In the genomic region with DNA sequence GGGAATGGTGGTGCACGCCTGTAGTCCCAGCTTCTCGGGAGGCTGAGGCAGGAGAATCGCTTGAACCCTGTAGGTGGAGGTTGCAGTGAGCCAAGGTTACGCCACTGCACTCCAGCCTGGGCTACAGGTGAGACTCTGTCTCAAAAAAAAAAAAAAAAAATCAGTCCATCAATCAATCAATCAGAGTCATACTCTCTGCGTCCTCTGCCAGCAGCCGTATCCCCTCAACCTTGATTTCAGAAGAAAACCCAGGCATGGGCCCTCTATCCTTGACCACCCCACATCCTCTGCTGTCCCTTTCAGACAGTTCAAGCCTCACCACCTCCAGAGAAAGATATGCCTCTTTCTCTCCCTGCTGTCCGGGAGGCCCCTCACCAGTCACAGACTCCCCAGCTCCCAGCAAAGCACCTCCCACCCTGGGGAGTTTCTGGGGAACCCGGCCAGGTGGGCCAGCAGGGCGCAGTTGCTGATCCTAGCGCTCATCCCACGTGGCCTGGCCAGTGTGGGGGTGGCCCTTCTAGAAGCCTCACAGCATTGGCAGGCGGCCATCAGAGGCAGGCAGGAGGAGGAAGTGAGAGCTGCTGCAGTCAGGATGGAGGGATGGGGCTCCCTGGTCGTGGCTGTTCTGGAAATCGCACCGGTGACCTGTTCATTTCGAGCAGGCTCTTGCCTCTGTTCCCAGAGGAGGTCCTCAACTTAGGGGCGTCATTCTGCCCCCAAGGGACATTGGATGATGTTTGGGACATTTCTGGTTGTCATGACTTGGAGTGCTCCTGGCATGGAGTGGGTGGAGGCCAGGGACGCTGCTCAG, we compare ENCODE assay signal across 6 cellular contexts. TPM values are rescaled to one million over a fixed set of nuclear protein-coding genes. Genes with fewer than 3 reads are reported as not detected.
DNase-seq lines count a peak whose midpoint lies in the region; ATAC-seq and TF ChIP-seq lines count a peak whose summit lies in the region.

No MANE protein-coding gene starts in this region.

- ATAC-seq in activated CD4-positive, alpha-beta T cell treated with anti-CD3 and anti-CD28 coated beads for 36 hours = peak; percentile 11
- peak; percentile 14 for ATAC-seq in activated B cell treated with CpG ODN at 0.5 μM for 24 hours (ENCODE audit: low read depth)
- peak; percentile 17 for ATAC-seq in left lobe of liver
- ATAC-seq in foreskin keratinocyte = no peak
- ATAC-seq in GM21390 (IDR thresholded peaks at IDR 0.05; ENCODE audit: unreplicated experiment) = no peak

- POLR2A ChIA-PET in activated CD4-positive, alpha-beta T cell treated with anti-CD3 and anti-CD28 coated beads for 36 hours (lab: Charles Lee) = no interaction called here
- POLR2A ChIA-PET in activated B cell treated with CpG ODN at 0.5 μM for 24 hours (lab: Charles Lee) = interaction anchor here (0.6 to 1.4 kb wide), 7 partner anchors 8 to 358 kb away, joined by 3 to 10 read pairs (median 5); a partner anchor contains a TSS

- TF ChIP-seq CTCF in activated B cell treated with CpG ODN at 0.5 μM for 24 hours (IDR thresholded peaks at IDR 0.05) (no peak), foreskin keratinocyte (conservative IDR thresholded peaks at IDR 0.05) (no peak)

- peaks cover 10% of the 10 kb centered on the region for H3K36me3 Mint-ChIP-seq in activated CD4-positive, alpha-beta T cell treated with anti-CD3 and anti-CD28 coated beads for 36 hours (ENCODE audit: low read depth)
- peaks cover 9% of the 10 kb centered on the region for H3K36me3 Mint-ChIP-seq in activated B cell treated with CpG ODN at 0.5 μM for 24 hours (ENCODE audit: low read depth)

- intact Hi-C loops in activated CD4-positive, alpha-beta T cell treated with anti-CD3 and anti-CD28 coated beads for 36 hours (cut with DNase I, micrococcal nuclease) = loop anchor here in 1 of 2 experiments (10.0 kb wide), 1 partner anchor 358 kb away; no protein-coding TSS in a partner anchor
- intact Hi-C loops in activated B cell treated with CpG ODN at 0.5 μM for 24 hours (cut with micrococcal nuclease) = no loop called here

- no peak overlapping the region for H3K4me3 Mint-ChIP-seq in activated CD4-positive, alpha-beta T cell treated with anti-CD3 and anti-CD28 coated beads for 36 hours
- peak overlapping the region; percentile 60 for H3K4me3 Mint-ChIP-seq in activated B cell treated with CpG ODN at 0.5 μM for 24 hours

- no peaks in the 10 kb centered on the region for H3K4me1 ChIP-seq in foreskin keratinocyte

- DNase-seq in activated CD4-positive, alpha-beta T cell treated with anti-CD3 and anti-CD28 coated beads for 36 hours = peak; percentile 73
- DNase-seq in activated CD4-positive, alpha-beta T cell treated with anti-CD3 and anti-CD28 coated beads, Interleukin-2, amount 50 U/mL, for 1 hour = no peak
- peak; percentile 58 for DNase-seq in activated B cell treated with CpG ODN at 0.5 μM for 24 hours
- peak; percentile 84 for DNase-seq in left lobe of liver (ENCODE audit: low spot score)
- no peak for DNase-seq in foreskin keratinocyte

- H3K27me3 Mint-ChIP-seq in activated CD4-positive, alpha-beta T cell treated with anti-CD3 and anti-CD28 coated beads for 36 hours = no peaks in the 10 kb centered on the region
- no peaks in the 10 kb centered on the region for H3K27me3 Mint-ChIP-seq in activated B cell treated with CpG ODN at 0.5 μM for 24 hours

- H3K9me3 Mint-ChIP-seq in activated CD4-positive, alpha-beta T cell treated with anti-CD3 and anti-CD28 coated beads for 36 hours (ENCODE audit: low read depth) = no peaks in the 10 kb centered on the region
- no peaks in the 10 kb centered on the region for H3K9me3 Mint-ChIP-seq in activated B cell treated with CpG ODN at 0.5 μM for 24 hours

- no peak overlapping the region for H3K27ac ChIP-seq in foreskin keratinocyte

- H3K27ac Mint-ChIP-seq in activated CD4-positive, alpha-beta T cell treated with anti-CD3 and anti-CD28 coated beads for 36 hours = peak overlapping the region; percentile 59
- peak overlapping the region; percentile 88 for H3K27ac Mint-ChIP-seq in activated B cell treated with CpG ODN at 0.5 μM for 24 hours

- H3K27me3 ChIP-seq in foreskin keratinocyte = no peaks in the 10 kb centered on the region

- CTCF ChIA-PET in activated CD4-positive, alpha-beta T cell treated with anti-CD3 and anti-CD28 coated beads for 36 hours (lab: Charles Lee) = interaction anchor here (0.7 to 1.0 kb wide), 2 partner anchors 8 to 27 kb away, joined by 3 read pairs; no protein-coding TSS in a partner anchor
- CTCF ChIA-PET in activated B cell treated with CpG ODN at 0.5 μM for 24 hours (lab: Charles Lee) = interaction anchor here (1.2 kb wide), 1 partner anchor 13 kb away, joined by 3 read pairs; no protein-coding TSS in a partner anchor

- peaks cover 17% of the 10 kb centered on the region for H3K4me1 Mint-ChIP-seq in activated CD4-positive, alpha-beta T cell treated with anti-CD3 and anti-CD28 coated beads for 36 hours
- peaks cover 46% of the 10 kb centered on the region for H3K4me1 Mint-ChIP-seq in activated B cell treated with CpG ODN at 0.5 μM for 24 hours

RNA-seq across cellular contexts. Expression of a gene that starts 10.2 kb away (rescaled TPM):
- under 1 TPM; 0.39 to 0.75 TPM for total RNA-seq in activated CD4-positive, alpha-beta T cell treated with anti-CD3 and anti-CD28 coated beads for 36 hours
- 0.31 and 0.54 TPM in 2 replicates for total RNA-seq in activated B cell treated with CpG ODN at 0.5 μM for 24 hours
- total RNA-seq in left lobe of liver = 0.18 TPM
- total RNA-seq in foreskin keratinocyte = 0.17 TPM in 1 of 2 replicates, not detected in the other
- 0.17 and 0.22 TPM in 2 replicates for polyA plus RNA-seq in foreskin keratinocyte

RNA-seq across cellular contexts. Expression of a gene that starts 15.6 kb away (rescaled TPM):
- total RNA-seq in activated CD4-positive, alpha-beta T cell treated with anti-CD3 and anti-CD28 coated beads for 36 hours = not detected
- total RNA-seq in activated B cell treated with CpG ODN at 0.5 μM for 24 hours (0.09 TPM in 1 of 2 replicates, not detected in the other), left lobe of liver (0.28 TPM), foreskin keratinocyte (not detected in 2 replicates)
- not detected in 2 replicates for polyA plus RNA-seq in foreskin keratinocyte

RNA-seq across cellular contexts. Expression of a gene that starts 17.3 kb away (rescaled TPM):
- total RNA-seq in activated CD4-positive, alpha-beta T cell treated with anti-CD3 and anti-CD28 coated beads for 36 hours = 1 to 10 TPM; 1.9 to 2.7 TPM
- total RNA-seq in activated B cell treated with CpG ODN at 0.5 μM for 24 hours (2.8 and 4.8 TPM in 2 replicates), left lobe of liver (0.93 TPM), foreskin keratinocyte (0.39 and 0.78 TPM in 2 replicates)
- 0.17 and 0.64 TPM in 2 replicates for polyA plus RNA-seq in foreskin keratinocyte

RNA-seq across cellular contexts. Expression of a gene that starts 29.8 kb away (rescaled TPM):
- 100 to 1,000 TPM; 146 to 192 TPM for total RNA-seq in activated CD4-positive, alpha-beta T cell treated with anti-CD3 and anti-CD28 coated beads for 36 hours
- total RNA-seq in activated B cell treated with CpG ODN at 0.5 μM for 24 hours (107 and 117 TPM in 2 replicates), left lobe of liver (19.0 TPM), foreskin keratinocyte (33.8 and 34.2 TPM in 2 replicates)
- polyA plus RNA-seq in foreskin keratinocyte = 69.8 and 76.2 TPM in 2 replicates

RNA-seq across cellular contexts. Expression of a gene that starts 30.3 kb away (rescaled TPM):
- total RNA-seq in activated CD4-positive, alpha-beta T cell treated with anti-CD3 and anti-CD28 coated beads for 36 hours = 10 to 100 TPM; 38.4 to 61.8 TPM
- total RNA-seq in activated B cell treated with CpG ODN at 0.5 μM for 24 hours = 74.4 and 74.9 TPM in 2 replicates
- 41.3 TPM for total RNA-seq in left lobe of liver
- 55.8 and 58.3 TPM in 2 replicates for total RNA-seq in foreskin keratinocyte
- polyA plus RNA-seq in foreskin keratinocyte = 81.0 and 84.9 TPM in 2 replicates

Comparison
In these comparisons a context has a peak if more than half of its experiments do, and no peak if none do; other contexts are left out.
1. DNase-seq: peak in activated CD4-positive, alpha-beta T cell treated with anti-CD3 and anti-CD28 coated beads for 36 hours (single experiment), activated B cell treated with CpG ODN at 0.5 μM for 24 hours (single experiment) and left lobe of liver (single experiment); none in activated CD4-positive, alpha-beta T cell treated with anti-CD3 and anti-CD28 coated beads, Interleukin-2, amount 50 U/mL, for 1 hour (single experiment) and foreskin keratinocyte (0 of 2).
2. ATAC-seq: peak in activated CD4-positive, alpha-beta T cell treated with anti-CD3 and anti-CD28 coated beads for 36 hours (single experiment), activated B cell treated with CpG ODN at 0.5 μM for 24 hours (single experiment) and left lobe of liver (single experiment); none in foreskin keratinocyte (single experiment) and GM21390 (single experiment).